In genomic region chr6:112191509-112191908, GRCh38 we compare ENCODE assay signal across 1 cellular context.
TF ChIP-seq lines count a peak whose summit lies in the region.

No MANE protein-coding gene starts in this region.

TF ChIP-seq in K562, 482 proteins besides CTCF, POLR2A, EP300 and RAD21 (continued from another document):
- TF ChIP-seq E2F8 (IDR thresholded peaks at IDR 0.05; ENCODE audit: low read depth, partially characterized antibody) (no peak), CHCHD3 (CRISPR knock-in tag; IDR thresholded peaks at IDR 0.05) (no peak), ZNF511 (CRISPR knock-in tag; IDR thresholded peaks at IDR 0.05) (no peak), RFX1 (IDR thresholded peaks at IDR 0.05) (peak; percentile 29; the same call in 1 of the 2 replicates)
- TF ChIP-seq, protein P1, sequence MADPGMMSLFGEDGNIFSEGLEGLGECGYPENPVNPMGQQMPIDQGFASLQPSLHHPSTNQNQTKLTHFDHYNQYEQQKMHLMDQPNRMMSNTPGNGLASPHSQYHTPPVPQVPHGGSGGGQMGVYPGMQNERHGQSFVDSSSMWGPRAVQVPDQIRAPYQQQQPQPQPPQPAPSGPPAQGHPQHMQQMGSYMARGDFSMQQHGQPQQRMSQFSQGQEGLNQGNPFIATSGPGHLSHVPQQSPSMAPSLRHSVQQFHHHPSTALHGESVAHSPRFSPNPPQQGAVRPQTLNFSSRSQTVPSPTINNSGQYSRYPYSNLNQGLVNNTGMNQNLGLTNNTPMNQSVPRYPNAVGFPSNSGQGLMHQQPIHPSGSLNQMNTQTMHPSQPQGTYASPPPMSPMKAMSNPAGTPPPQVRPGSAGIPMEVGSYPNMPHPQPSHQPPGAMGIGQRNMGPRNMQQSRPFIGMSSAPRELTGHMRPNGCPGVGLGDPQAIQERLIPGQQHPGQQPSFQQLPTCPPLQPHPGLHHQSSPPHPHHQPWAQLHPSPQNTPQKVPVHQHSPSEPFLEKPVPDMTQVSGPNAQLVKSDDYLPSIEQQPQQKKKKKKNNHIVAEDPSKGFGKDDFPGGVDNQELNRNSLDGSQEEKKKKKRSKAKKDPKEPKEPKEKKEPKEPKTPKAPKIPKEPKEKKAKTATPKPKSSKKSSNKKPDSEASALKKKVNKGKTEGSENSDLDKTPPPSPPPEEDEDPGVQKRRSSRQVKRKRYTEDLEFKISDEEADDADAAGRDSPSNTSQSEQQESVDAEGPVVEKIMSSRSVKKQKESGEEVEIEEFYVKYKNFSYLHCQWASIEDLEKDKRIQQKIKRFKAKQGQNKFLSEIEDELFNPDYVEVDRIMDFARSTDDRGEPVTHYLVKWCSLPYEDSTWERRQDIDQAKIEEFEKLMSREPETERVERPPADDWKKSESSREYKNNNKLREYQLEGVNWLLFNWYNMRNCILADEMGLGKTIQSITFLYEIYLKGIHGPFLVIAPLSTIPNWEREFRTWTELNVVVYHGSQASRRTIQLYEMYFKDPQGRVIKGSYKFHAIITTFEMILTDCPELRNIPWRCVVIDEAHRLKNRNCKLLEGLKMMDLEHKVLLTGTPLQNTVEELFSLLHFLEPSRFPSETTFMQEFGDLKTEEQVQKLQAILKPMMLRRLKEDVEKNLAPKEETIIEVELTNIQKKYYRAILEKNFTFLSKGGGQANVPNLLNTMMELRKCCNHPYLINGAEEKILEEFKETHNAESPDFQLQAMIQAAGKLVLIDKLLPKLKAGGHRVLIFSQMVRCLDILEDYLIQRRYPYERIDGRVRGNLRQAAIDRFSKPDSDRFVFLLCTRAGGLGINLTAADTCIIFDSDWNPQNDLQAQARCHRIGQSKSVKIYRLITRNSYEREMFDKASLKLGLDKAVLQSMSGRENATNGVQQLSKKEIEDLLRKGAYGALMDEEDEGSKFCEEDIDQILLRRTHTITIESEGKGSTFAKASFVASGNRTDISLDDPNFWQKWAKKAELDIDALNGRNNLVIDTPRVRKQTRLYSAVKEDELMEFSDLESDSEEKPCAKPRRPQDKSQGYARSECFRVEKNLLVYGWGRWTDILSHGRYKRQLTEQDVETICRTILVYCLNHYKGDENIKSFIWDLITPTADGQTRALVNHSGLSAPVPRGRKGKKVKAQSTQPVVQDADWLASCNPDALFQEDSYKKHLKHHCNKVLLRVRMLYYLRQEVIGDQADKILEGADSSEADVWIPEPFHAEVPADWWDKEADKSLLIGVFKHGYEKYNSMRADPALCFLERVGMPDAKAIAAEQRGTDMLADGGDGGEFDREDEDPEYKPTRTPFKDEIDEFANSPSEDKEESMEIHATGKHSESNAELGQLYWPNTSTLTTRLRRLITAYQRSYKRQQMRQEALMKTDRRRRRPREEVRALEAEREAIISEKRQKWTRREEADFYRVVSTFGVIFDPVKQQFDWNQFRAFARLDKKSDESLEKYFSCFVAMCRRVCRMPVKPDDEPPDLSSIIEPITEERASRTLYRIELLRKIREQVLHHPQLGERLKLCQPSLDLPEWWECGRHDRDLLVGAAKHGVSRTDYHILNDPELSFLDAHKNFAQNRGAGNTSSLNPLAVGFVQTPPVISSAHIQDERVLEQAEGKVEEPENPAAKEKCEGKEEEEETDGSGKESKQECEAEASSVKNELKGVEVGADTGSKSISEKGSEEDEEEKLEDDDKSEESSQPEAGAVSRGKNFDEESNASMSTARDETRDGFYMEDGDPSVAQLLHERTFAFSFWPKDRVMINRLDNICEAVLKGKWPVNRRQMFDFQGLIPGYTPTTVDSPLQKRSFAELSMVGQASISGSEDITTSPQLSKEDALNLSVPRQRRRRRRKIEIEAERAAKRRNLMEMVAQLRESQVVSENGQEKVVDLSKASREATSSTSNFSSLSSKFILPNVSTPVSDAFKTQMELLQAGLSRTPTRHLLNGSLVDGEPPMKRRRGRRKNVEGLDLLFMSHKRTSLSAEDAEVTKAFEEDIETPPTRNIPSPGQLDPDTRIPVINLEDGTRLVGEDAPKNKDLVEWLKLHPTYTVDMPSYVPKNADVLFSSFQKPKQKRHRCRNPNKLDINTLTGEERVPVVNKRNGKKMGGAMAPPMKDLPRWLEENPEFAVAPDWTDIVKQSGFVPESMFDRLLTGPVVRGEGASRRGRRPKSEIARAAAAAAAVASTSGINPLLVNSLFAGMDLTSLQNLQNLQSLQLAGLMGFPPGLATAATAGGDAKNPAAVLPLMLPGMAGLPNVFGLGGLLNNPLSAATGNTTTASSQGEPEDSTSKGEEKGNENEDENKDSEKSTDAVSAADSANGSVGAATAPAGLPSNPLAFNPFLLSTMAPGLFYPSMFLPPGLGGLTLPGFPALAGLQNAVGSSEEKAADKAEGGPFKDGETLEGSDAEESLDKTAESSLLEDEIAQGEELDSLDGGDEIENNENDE (IDR thresholded peaks at IDR 0.05; ENCODE audit: low read depth, low read length): no peak
